In the genomic region with DNA sequence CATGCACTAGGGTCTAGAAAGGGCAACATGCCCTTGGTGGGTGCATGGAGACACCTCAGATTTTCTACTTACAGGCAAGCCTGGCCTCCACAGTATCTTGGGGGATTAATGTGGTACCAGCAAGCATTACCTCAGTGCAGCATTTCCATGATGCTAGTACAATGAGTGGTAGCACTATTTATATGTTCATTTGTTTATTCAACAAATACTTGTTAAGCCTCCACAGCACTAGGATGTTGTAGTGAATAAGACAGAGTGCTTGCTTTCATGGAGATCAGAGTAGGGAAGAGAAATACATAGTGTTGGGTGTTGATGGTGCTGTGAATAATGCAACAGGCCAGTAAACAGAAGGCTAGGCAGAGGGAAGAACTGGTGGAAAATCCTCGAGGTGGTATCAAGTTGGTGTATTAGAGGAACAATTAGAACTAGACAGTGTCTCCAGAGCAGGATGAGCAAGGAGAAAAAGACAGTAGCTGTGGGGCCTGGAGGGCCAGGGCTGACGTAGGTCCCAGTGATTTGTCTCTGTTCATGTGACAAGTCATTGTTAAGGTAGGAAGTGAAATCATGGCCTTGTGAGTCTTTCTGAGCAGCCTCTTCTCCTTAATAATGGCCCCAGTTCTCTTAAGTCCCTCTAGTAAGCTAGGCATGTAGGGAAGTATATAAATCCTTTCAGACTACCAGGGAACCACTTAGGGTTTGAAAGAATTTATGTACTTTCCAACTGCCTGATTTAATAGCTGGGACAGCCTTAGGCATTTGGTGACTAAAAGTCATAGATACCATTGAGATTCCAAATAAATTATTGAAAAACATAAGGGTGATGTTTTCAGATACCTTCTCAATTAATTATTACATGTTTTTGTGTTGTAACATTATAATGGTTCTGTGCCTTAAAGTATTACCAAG, we compare ENCODE assay signal across 1 cellular context.
TF ChIP-seq lines count a peak whose summit lies in the region.

No MANE protein-coding gene starts in this region.

TF ChIP-seq in GM23338, 12 proteins besides CTCF, POLR2A, EP300 and RAD21 (continued from another document):
- TF ChIP-seq, protein P1, sequence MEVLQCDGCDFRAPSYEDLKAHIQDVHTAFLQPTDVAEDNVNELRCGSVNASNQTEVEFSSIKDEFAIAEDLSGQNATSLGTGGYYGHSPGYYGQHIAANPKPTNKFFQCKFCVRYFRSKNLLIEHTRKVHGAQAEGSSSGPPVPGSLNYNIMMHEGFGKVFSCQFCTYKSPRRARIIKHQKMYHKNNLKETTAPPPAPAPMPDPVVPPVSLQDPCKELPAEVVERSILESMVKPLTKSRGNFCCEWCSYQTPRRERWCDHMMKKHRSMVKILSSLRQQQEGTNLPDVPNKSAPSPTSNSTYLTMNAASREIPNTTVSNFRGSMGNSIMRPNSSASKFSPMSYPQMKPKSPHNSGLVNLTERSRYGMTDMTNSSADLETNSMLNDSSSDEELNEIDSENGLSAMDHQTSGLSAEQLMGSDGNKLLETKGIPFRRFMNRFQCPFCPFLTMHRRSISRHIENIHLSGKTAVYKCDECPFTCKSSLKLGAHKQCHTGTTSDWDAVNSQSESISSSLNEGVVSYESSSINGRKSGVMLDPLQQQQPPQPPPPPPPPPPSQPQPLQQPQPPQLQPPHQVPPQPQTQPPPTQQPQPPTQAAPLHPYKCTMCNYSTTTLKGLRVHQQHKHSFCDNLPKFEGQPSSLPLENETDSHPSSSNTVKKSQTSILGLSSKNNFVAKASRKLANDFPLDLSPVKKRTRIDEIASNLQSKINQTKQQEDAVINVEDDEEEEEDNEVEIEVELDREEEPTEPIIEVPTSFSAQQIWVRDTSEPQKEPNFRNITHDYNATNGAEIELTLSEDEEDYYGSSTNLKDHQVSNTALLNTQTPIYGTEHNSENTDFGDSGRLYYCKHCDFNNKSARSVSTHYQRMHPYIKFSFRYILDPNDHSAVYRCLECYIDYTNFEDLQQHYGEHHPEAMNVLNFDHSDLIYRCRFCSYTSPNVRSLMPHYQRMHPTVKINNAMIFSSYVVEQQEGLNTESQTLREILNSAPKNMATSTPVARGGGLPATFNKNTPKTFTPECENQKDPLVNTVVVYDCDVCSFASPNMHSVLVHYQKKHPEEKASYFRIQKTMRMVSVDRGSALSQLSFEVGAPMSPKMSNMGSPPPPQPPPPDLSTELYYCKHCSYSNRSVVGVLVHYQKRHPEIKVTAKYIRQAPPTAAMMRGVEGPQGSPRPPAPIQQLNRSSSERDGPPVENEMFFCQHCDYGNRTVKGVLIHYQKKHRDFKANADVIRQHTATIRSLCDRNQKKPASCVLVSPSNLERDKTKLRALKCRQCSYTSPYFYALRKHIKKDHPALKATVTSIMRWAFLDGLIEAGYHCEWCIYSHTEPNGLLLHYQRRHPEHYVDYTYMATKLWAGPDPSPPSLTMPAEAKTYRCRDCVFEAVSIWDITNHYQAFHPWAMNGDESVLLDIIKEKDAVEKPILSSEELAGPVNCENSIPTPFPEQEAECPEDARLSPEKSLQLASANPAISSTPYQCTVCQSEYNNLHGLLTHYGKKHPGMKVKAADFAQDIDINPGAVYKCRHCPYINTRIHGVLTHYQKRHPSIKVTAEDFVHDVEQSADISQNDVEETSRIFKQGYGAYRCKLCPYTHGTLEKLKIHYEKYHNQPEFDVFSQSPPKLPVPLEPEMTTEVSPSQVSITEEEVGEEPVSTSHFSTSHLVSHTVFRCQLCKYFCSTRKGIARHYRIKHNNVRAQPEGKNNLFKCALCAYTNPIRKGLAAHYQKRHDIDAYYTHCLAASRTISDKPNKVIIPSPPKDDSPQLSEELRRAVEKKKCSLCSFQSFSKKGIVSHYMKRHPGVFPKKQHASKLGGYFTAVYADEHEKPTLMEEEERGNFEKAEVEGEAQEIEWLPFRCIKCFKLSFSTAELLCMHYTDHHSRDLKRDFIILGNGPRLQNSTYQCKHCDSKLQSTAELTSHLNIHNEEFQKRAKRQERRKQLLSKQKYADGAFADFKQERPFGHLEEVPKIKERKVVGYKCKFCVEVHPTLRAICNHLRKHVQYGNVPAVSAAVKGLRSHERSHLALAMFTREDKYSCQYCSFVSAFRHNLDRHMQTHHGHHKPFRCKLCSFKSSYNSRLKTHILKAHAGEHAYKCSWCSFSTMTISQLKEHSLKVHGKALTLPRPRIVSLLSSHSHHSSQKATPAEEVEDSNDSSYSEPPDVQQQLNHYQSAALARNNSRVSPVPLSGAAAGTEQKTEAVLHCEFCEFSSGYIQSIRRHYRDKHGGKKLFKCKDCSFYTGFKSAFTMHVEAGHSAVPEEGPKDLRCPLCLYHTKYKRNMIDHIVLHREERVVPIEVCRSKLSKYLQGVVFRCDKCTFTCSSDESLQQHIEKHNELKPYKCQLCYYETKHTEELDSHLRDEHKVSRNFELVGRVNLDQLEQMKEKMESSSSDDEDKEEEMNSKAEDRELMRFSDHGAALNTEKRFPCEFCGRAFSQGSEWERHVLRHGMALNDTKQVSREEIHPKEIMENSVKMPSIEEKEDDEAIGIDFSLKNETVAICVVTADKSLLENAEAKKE (CRISPR knock-in tag; IDR thresholded peaks at IDR 0.05): no peak
- TF ChIP-seq ZNF114 (CRISPR knock-in tag; IDR thresholded peaks at IDR 0.05): no peak
- no peak for TF ChIP-seq JUNB (IDR thresholded peaks at IDR 0.05; ENCODE audit: unreplicated experiment)
